ENCODE assay signal across 8 cellular contexts in the genomic region with DNA sequence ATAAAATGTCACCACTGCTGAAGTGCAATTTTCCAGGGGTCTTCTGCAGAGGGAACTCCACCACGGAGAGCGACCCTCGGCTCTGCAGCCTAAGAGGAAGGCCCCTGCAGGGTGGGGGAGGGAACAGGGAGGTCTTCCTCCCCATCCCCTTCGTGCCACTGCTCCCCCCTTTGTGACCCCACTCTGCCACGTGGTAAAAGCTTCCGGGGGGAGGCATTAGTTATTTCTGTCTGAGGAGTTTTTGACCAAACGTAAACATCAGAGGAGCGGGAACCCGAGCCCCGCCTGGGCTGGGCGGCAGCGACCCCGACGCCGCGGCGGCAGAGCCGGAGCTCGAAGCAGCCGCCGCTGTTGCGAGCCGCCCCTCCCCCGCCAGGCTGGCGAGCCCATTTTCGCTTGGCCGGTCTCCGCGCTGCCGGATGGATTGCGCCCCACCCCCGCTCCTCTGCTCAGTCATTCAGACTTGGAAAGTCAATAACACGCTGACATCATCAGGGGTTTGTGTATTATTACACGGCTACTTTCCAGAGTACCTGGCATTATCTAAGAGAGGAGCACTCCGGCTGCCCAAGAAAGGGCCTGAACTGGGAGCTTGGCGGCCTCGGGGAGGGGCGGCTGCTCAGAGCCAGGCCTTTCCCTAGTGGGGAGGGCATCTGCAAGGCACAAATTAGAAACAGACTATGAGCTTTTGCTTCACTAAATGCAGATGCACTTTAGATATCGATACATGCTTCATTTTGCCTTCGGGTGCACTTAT.
A peak's percentile ranks its signal among the peaks of the same experiment; 100 is the strongest.
DNase-seq lines count a peak whose midpoint lies in the region; ATAC-seq and TF ChIP-seq lines count a peak whose summit lies in the region.

No MANE protein-coding gene starts in this region.

- WGBS in lower leg skin, 2 donors, result 1% methylated on average over 15 to 40 of the region's 40 CpGs

- POLR2A ChIA-PET in activated CD4-positive, alpha-beta memory T cell treated with anti-CD3 and anti-CD28 coated beads for 36 hours (lab: Charles Lee), result interaction anchor here (0.6 to 4.7 kb wide), 11 partner anchors 10 to 236 kb away, joined by 3 to 79 read pairs (median 5); a partner anchor contains a TSS

- H3K27ac Mint-ChIP-seq in activated CD4-positive, alpha-beta memory T cell treated with anti-CD3 and anti-CD28 coated beads for 36 hours, result peak overlapping the region; percentile 94

- TF ChIP-seq CTCF in dorsolateral prefrontal cortex (IDR thresholded peaks at IDR 0.05 in 54 of 56, conservative IDR thresholded peaks at IDR 0.05 in 2 of 56; ENCODE audit: low read depth in 1 of 56, partially characterized antibody in 56 of 56) (peak in 32 of 56 donors; percentile 2 to 48 (median 26)), lower leg skin (IDR thresholded peaks at IDR 0.05) (peak in 1 of 3 donors; percentile 52)

- DNase-seq in CD1c-positive myeloid dendritic cell (ENCODE audit: extremely low spot score) (peak; percentile 97), NCI-H774 (lab: John Stamatoyannopoulos, UW) (peak; percentile 100), dorsolateral prefrontal cortex (peak; percentile 84 to 96 (median 92)), lower leg skin (ENCODE audit: low spot score in 2 of 2) (peak; percentile 94 to 99)
- peak; percentile 97 for DNase-seq in activated CD4-positive, alpha-beta memory T cell treated with anti-CD3 and anti-CD28 coated beads for 36 hours
- DNase-seq in stimulated activated CD4-positive, alpha-beta T cell treated with anti-CD3 and anti-CD28 coated beads, Interleukin-4, amount 100 ng/mL, for 4 hours, result peak; percentile 93 to 97

- H3K27ac ChIP-seq in dorsolateral prefrontal cortex, result peak overlapping the region; percentile 65 to 97 (median 93)

- H3K27me3 ChIP-seq in dorsolateral prefrontal cortex, result no peaks in the 10 kb centered on the region

- CTCF ChIA-PET in activated CD4-positive, alpha-beta memory T cell treated with anti-CD3 and anti-CD28 coated beads for 36 hours (lab: Charles Lee), result interaction anchor here (0.7 to 4.3 kb wide), 15 partner anchors 14 to 419 kb away, joined by 3 to 20 read pairs (median 4); a partner anchor contains a TSS

- H3K4me3 ChIP-seq in dorsolateral prefrontal cortex, result peak overlapping the region; percentile 35 to 75 (median 56)
- H3K4me3 ChIP-seq in lower leg skin (ENCODE audit: low read depth, poor library complexity, severe bottlenecking), result no peak overlapping the region

- no peaks in the 10 kb centered on the region for H3K9me3 Mint-ChIP-seq in activated CD4-positive, alpha-beta memory T cell treated with anti-CD3 and anti-CD28 coated beads for 36 hours

- intact Hi-C loops in activated CD4-positive, alpha-beta memory T cell treated with anti-CD3 and anti-CD28 coated beads for 36 hours (cut with micrococcal nuclease), result loop anchor here (1.0 to 5.0 kb wide), 11 partner anchors 19 to 1788 kb away; a partner anchor contains a TSS
- intact Hi-C loops in dorsolateral prefrontal cortex (cut with DNase I) (loop anchor here (1.0 to 10.0 kb wide), 11 partner anchors 95 to 1028 kb away; a partner anchor contains a TSS), lower leg skin (cut with DNase I; ENCODE audit: low total_unique reads) (loop anchor here (1.0 kb wide), 1 partner anchor 162 kb away; a partner anchor contains a TSS)

- peak overlapping the region; percentile 70 for H3K4me3 Mint-ChIP-seq in activated CD4-positive, alpha-beta memory T cell treated with anti-CD3 and anti-CD28 coated beads for 36 hours

- no peak for TF ChIP-seq POLR2A in lower leg skin (IDR thresholded peaks at IDR 0.05)

- peak; percentile 60 for ATAC-seq in GM19438 (IDR thresholded peaks at IDR 0.05; ENCODE audit: low read depth, unreplicated experiment)
- ATAC-seq in HG03571 (IDR thresholded peaks at IDR 0.05; ENCODE audit: unreplicated experiment), result peak; percentile 73

- no peaks in the 10 kb centered on the region for H3K27me3 Mint-ChIP-seq in activated CD4-positive, alpha-beta memory T cell treated with anti-CD3 and anti-CD28 coated beads for 36 hours

- H3K36me3 Mint-ChIP-seq in activated CD4-positive, alpha-beta memory T cell treated with anti-CD3 and anti-CD28 coated beads for 36 hours, result no peaks in the 10 kb centered on the region

- peaks cover 55% of the 10 kb centered on the region for H3K4me1 Mint-ChIP-seq in activated CD4-positive, alpha-beta memory T cell treated with anti-CD3 and anti-CD28 coated beads for 36 hours (ENCODE audit: low read depth)
